In the genomic region with DNA sequence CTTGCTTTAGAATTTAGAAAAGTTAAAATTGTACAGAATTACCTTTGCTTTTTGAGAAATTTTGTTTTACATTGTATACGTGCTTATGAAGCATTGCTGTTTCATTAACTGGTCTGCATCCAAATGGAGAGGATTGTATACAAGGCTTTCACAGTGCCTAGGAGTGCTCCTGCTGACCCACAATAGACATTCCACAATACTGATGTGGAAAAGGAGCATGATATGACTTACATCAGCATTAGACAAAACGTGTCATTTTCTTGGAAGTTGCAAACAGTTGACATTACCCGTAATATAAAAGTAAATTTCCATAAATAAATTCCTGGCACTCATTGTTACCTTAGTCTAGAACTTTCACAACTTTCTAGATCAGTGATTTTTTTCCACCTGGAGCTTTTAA, we compare ENCODE assay signal across 14 cellular contexts. TPM values are rescaled to one million over a fixed set of nuclear protein-coding genes. Genes with fewer than 3 reads are reported as not detected.
DNase-seq lines count a peak whose midpoint lies in the region; ATAC-seq and TF ChIP-seq lines count a peak whose summit lies in the region.
"Had no signal": no experiment of that assay in that cellular context is flagged by ENCODE, and none has a peak within 500 bp of the region (broad histone marks: within the 10 kb centered on the region; RNA-seq: fewer than 3 reads in every experiment).

No MANE protein-coding gene starts in this region.

- H2AFZ ChIP-seq in ACC112 (ENCODE audit: low read length, unreplicated experiment) = no peak overlapping the region

- peak overlapping the region; percentile 86 for H3K4me3 Mint-ChIP-seq in chondrocyte (ENCODE audit: unreplicated experiment)

- H3K27ac Mint-ChIP-seq in chondrocyte (ENCODE audit: unreplicated experiment) = no peak overlapping the region
- H3K27ac Mint-ChIP-seq: activated B cell treated with CpG ODN at 0.5 μM for 24 hours; activated T-helper 1 cell treated with anti-CD3 and anti-CD28 coated beads, Interleukin-12 subunit alpha, Interleukin-12 subunit beta, Interleukin-2, Interleukin-4 antibody, amounts not matched to agents 30 ng/mL and 10 ng/mL and 1 ng/mL, durations not matched to agents 14 hours and 24 hours and 36 hours had no signal

- WGBS in mesodermal cell (ENCODE audit: insufficient coverage in 2 of 2), 2 experiments = 35 to 41% methylated on average over 3 of the region's 3 CpGs

- H3K36me3 Mint-ChIP-seq in chondrocyte (ENCODE audit: low read depth) = no peaks in the 10 kb centered on the region

- no peak overlapping the region for H3K9ac ChIP-seq in HUES6 (ENCODE audit: low read length)
- H3K9ac ChIP-seq: BLaER1 had no signal

- DNase-seq in chondrocyte (ENCODE audit: low spot score) = no peak
- no peak for DNase-seq in occipital lobe (lab: John Stamatoyannopoulos, UW)
- no peak for DNase-seq in NCI-H146 treated with DMSO at 0.1 percent for 48 hours (lab: John Stamatoyannopoulos, UW; ENCODE audit: unreplicated experiment)
- no peak for DNase-seq in germinal center (ENCODE audit: low spot score)
- DNase-seq: activated B cell treated with CpG ODN at 0.5 μM for 24 hours, colonic mucosa, NCI-H774, SIG-M5 had no signal

- H3K27ac ChIP-seq in ACC112 (ENCODE audit: low read depth, low read length) = no peak overlapping the region
- no peak overlapping the region for H3K27ac ChIP-seq in HUES6 (ENCODE audit: low read depth, low read length)
- H3K27ac ChIP-seq in mesodermal cell (ENCODE audit: low read depth, low read length, severe bottlenecking) = no peak overlapping the region
- H3K27ac ChIP-seq: BLaER1, colonic mucosa had no signal

- H3K27me3 ChIP-seq in ACC112 (ENCODE audit: insufficient read depth, low read length) = no peaks in the 10 kb centered on the region
- H3K27me3 ChIP-seq in HUES6 (ENCODE audit: control insufficient read depth, insufficient read depth, low read length) = peaks cover 59% of the 10 kb centered on the region
- H3K27me3 ChIP-seq: BLaER1, colonic mucosa had no signal

- TF ChIP-seq CTCF in chondrocyte (IDR thresholded peaks at IDR 0.05) = no peak

- no peak for ATAC-seq in HG02623 (IDR thresholded peaks at IDR 0.05; ENCODE audit: unreplicated experiment)

- no peaks in the 10 kb centered on the region for H3K36me3 ChIP-seq in ACC112 (ENCODE audit: insufficient read depth, low read length)
- no peaks in the 10 kb centered on the region for H3K36me3 ChIP-seq in HUES6 (ENCODE audit: control insufficient read depth, insufficient read depth, low read length)
- H3K36me3 ChIP-seq in mesodermal cell (ENCODE audit: control insufficient read depth, insufficient read depth, low read length) = no peaks in the 10 kb centered on the region
- H3K36me3 ChIP-seq: BLaER1, colonic mucosa had no signal

- no peaks in the 10 kb centered on the region for H3K9me3 ChIP-seq in HUES6 (ENCODE audit: control insufficient read depth, insufficient read depth, low read depth, low read length)
- H3K9me3 ChIP-seq in mesodermal cell (ENCODE audit: control insufficient read depth, low read length) = no peaks in the 10 kb centered on the region
- H3K9me3 ChIP-seq: colonic mucosa had no signal

- H3K4me1 Mint-ChIP-seq in chondrocyte (ENCODE audit: low read depth) = peaks cover 25% of the 10 kb centered on the region

- peaks cover 41% of the 10 kb centered on the region for H3K79me2 ChIP-seq in ACC112 (ENCODE audit: control insufficient read depth, insufficient read depth, low read length, unreplicated experiment)

- H3K4me3 ChIP-seq in ACC112 (ENCODE audit: low read depth, low read length) (peak overlapping the region; percentile 97), HUES6 (ENCODE audit: low read depth, low read length) (peak overlapping the region; percentile 64), mesodermal cell (ENCODE audit: extremely low read depth, insufficient read depth, low read length, poor library complexity, severe bottlenecking) (peak overlapping the region; percentile 72)
- H3K4me3 ChIP-seq: BLaER1 had no signal

- peaks cover 40% of the 10 kb centered on the region for H3K4me1 ChIP-seq in ACC112 (ENCODE audit: control insufficient read depth, insufficient read depth, low read length, unreplicated experiment)
- peaks cover 22% of the 10 kb centered on the region for H3K4me1 ChIP-seq in HUES6 (ENCODE audit: control insufficient read depth, insufficient read depth, low read length)
- H3K4me1 ChIP-seq in mesodermal cell (ENCODE audit: control insufficient read depth, insufficient read depth, low read length, poor library complexity, severe bottlenecking) = peaks cover 23% of the 10 kb centered on the region
- H3K4me1 ChIP-seq: BLaER1 had no signal

- no peaks in the 10 kb centered on the region for H3K27me3 Mint-ChIP-seq in chondrocyte (ENCODE audit: low read depth)

- no peaks in the 10 kb centered on the region for H3K9me3 Mint-ChIP-seq in chondrocyte (ENCODE audit: low read depth)
- H3K9me3 Mint-ChIP-seq: activated B cell treated with CpG ODN at 0.5 μM for 24 hours; activated T-helper 1 cell treated with anti-CD3 and anti-CD28 coated beads, Interleukin-12 subunit alpha, Interleukin-12 subunit beta, Interleukin-2, Interleukin-4 antibody, amounts not matched to agents 30 ng/mL and 10 ng/mL and 1 ng/mL, durations not matched to agents 14 hours and 24 hours and 36 hours had no signal

RNA-seq across cellular contexts. Expression of gene PRKD1, which starts 1.9 kb away (rescaled TPM):
- total RNA-seq in chondrocyte = 10.1 to 14.5 TPM (median 11.1 TPM) in 3 replicates
- polyA plus RNA-seq in mesodermal cell (2013, experiment 1 of 2) = 19.8 TPM
- polyA plus RNA-seq in mesodermal cell (2013, experiment 2 of 2) = 16.4 TPM
- total RNA-seq in occipital lobe = 20.0 TPM
